ENCODE assay signal across 1 cellular context in genomic region chr4:23006756-23007155, GRCh38.
TF ChIP-seq lines count a peak whose summit lies in the region.

No MANE protein-coding gene starts in this region.

TF ChIP-seq in HepG2, 621 proteins besides CTCF, POLR2A, EP300 and RAD21 (continued from another document):
- TF ChIP-seq ZBTB37 (CRISPR knock-in tag; IDR thresholded peaks at IDR 0.05) (no peak), ZBTB20 (CRISPR knock-in tag; IDR thresholded peaks at IDR 0.05; ENCODE audit: borderline replicate concordance, low read depth) (no peak)
